ENCODE assay signal across 1 cellular context in genomic region chr15:53625962-53626845, GRCh38.
TF ChIP-seq lines count a peak whose summit lies in the region.

No MANE protein-coding gene starts in this region.

TF ChIP-seq in H1, 55 proteins besides CTCF, POLR2A, EP300 and RAD21:
- peak; percentile 40 for TF ChIP-seq ASH2L (IDR thresholded peaks at IDR 0.05; ENCODE audit: low read length)
- TF ChIP-seq, protein P1, sequence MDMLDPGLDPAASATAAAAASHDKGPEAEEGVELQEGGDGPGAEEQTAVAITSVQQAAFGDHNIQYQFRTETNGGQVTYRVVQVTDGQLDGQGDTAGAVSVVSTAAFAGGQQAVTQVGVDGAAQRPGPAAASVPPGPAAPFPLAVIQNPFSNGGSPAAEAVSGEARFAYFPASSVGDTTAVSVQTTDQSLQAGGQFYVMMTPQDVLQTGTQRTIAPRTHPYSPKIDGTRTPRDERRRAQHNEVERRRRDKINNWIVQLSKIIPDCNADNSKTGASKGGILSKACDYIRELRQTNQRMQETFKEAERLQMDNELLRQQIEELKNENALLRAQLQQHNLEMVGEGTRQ (IDR thresholded peaks at IDR 0.05; ENCODE audit: low read length) = no peak
- TF ChIP-seq YY1 (IDR thresholded peaks at IDR 0.05; ENCODE audit: low read depth, low read length) = peak; percentile 65; the same call in 1 of the 2 replicates
